26 cellular contexts compared by ENCODE assay signal in genomic region chr14:69536976-69537375, GRCh38. TPM values are rescaled to one million over a fixed set of nuclear protein-coding genes. Genes with fewer than 3 reads are reported as not detected.
DNase-seq lines count a peak whose midpoint lies in the region; ATAC-seq and TF ChIP-seq lines count a peak whose summit lies in the region.
"Had no signal": no experiment of that assay in that cellular context is flagged by ENCODE, and none has a peak within 500 bp of the region (broad histone marks: within the 10 kb centered on the region; RNA-seq: fewer than 3 reads in every experiment).

No MANE protein-coding gene starts in this region.

- ATAC-seq in esophagus mucosa, result peak; percentile 57
- ATAC-seq: Panc1 had no signal

- no peak overlapping the region for H3K27ac Mint-ChIP-seq in activated CD4-positive, alpha-beta T cell treated with anti-CD3 and anti-CD28 coated beads, Interleukin-2, amount 10 ng/mL, durations not matched to agents 24 days and 14 days
- H3K27ac Mint-ChIP-seq: CD4-positive, alpha-beta T cell; HFFc6; IgD-negative memory B cell had no signal

- H3K27me3 Mint-ChIP-seq in activated CD4-positive, alpha-beta T cell treated with anti-CD3 and anti-CD28 coated beads, Interleukin-2, amount 10 ng/mL, durations not matched to agents 24 days and 14 days, result peaks cover 38% of the 10 kb centered on the region

- DNase-seq in DMS153 (lab: John Stamatoyannopoulos, UW) (peak; percentile 37), DMS153 treated with DMSO at 0.1 percent for 48 hours (lab: John Stamatoyannopoulos, UW; ENCODE audit: unreplicated experiment) (no peak), lower leg skin (ENCODE audit: low spot score in 2 of 2) (no peak), NCI-H526 treated with DMSO at 0.1 percent for 48 hours (lab: John Stamatoyannopoulos, UW) (no peak), NOMO-1 (lab: John Stamatoyannopoulos, UW; ENCODE audit: unreplicated experiment in 2 of 2) (no peak)
- peak; percentile 12 for DNase-seq in activated CD4-positive, alpha-beta T cell treated with anti-CD3 and anti-CD28 coated beads, Interleukin-2, amount 10 ng/mL, durations not matched to agents 24 days and 14 days
- DNase-seq in activated CD4-positive, alpha-beta T cell treated with anti-CD3 and anti-CD28 coated beads for 1 hour, result no peak
- DNase-seq: ACHN; BE2C; CD4-positive, alpha-beta T cell; DMS79 treated with DMSO at 0.1 percent for 48 hours; GF-D8; GOT3; HFFc6; MM.1S; NCI-H2081; NCI-H2171; NCI-H524; NCI-H774; SHP77 had no signal

- H3K36me3 Mint-ChIP-seq in activated CD4-positive, alpha-beta T cell treated with anti-CD3 and anti-CD28 coated beads, Interleukin-2, amount 10 ng/mL, durations not matched to agents 24 days and 14 days (ENCODE audit: low read depth), result no peaks in the 10 kb centered on the region

- no peak overlapping the region for H3K4me3 ChIP-seq in lower leg skin (ENCODE audit: low read depth, poor library complexity, severe bottlenecking)
- H3K4me3 ChIP-seq: HAP-1 had no signal

- intact Hi-C loops in activated CD4-positive, alpha-beta T cell treated with anti-CD3 and anti-CD28 coated beads, Interleukin-2, amount 10 ng/mL, durations not matched to agents 24 days and 14 days (cut with micrococcal nuclease), result loop anchor here (1.0 kb wide), 1 partner anchor 41 kb away; no protein-coding TSS in a partner anchor
- intact Hi-C loops in lower leg skin (cut with DNase I; ENCODE audit: low total_unique reads), result loop anchor here (5.0 kb wide), 1 partner anchor 40 kb away; no protein-coding TSS in a partner anchor

- TF ChIP-seq CTCF in lower leg skin (IDR thresholded peaks at IDR 0.05), result no peak

- no peaks in the 10 kb centered on the region for H3K9me3 Mint-ChIP-seq in activated CD4-positive, alpha-beta T cell treated with anti-CD3 and anti-CD28 coated beads, Interleukin-2, amount 10 ng/mL, durations not matched to agents 24 days and 14 days
- H3K9me3 Mint-ChIP-seq: CD4-positive, alpha-beta T cell; HFFc6 had no signal

- no peak overlapping the region for H3K4me3 Mint-ChIP-seq in activated CD4-positive, alpha-beta T cell treated with anti-CD3 and anti-CD28 coated beads, Interleukin-2, amount 10 ng/mL, durations not matched to agents 24 days and 14 days
- H3K4me3 Mint-ChIP-seq: CD4-positive, alpha-beta T cell; HFFc6; IgD-negative memory B cell had no signal

- peaks cover under 1% of the 10 kb centered on the region for H3K4me1 Mint-ChIP-seq in activated CD4-positive, alpha-beta T cell treated with anti-CD3 and anti-CD28 coated beads, Interleukin-2, amount 10 ng/mL, durations not matched to agents 24 days and 14 days

- TF ChIP-seq POLR2A in lower leg skin (IDR thresholded peaks at IDR 0.05), result no peak

RNA-seq across cellular contexts. Expression of gene CCDC177, which starts 37.7 kb away (rescaled TPM):
- 0.05 TPM in 1 of 2 replicates, not detected in the other for total RNA-seq in activated CD4-positive, alpha-beta T cell treated with anti-CD3 and anti-CD28 coated beads, Interleukin-2, amount 10 ng/mL, durations not matched to agents 24 days and 14 days
- total RNA-seq in esophagus mucosa, result not detected
- under 1 TPM in 2 of 4 donors, not detected in 2; 0.12 to 0.19 TPM for total RNA-seq in lower leg skin
- total RNA-seq: CD4-positive, alpha-beta T cell; HFFc6; OCI-LY7 had no signal

RNA-seq across cellular contexts. Expression of gene PLEKHD1, which starts 52.4 kb away (rescaled TPM):
- total RNA-seq in activated CD4-positive, alpha-beta T cell treated with anti-CD3 and anti-CD28 coated beads, Interleukin-2, amount 10 ng/mL, durations not matched to agents 24 days and 14 days, result 0.12 TPM in 1 of 2 replicates, not detected in the other
- total RNA-seq in esophagus mucosa (not detected), lower leg skin (1 to 10 TPM in 3 of 4 donors, under 1 TPM in 1; 0.13 to 2.4 (median 1.8) TPM)
- total RNA-seq: SK-MEL-5 had no signal

Comparison
In these comparisons a context has a peak if more than half of its experiments do, and no peak if none do; other contexts are left out.
1. DNase-seq: peak in DMS153 (single experiment) and activated CD4-positive, alpha-beta T cell treated with anti-CD3 and anti-CD28 coated beads, Interleukin-2, amount 10 ng/mL, durations not matched to agents 24 days and 14 days (single experiment); none in DMS153 treated with DMSO at 0.1 percent for 48 hours (single experiment), activated CD4-positive, alpha-beta T cell treated with anti-CD3 and anti-CD28 coated beads for 1 hour (single experiment), lower leg skin (0 of 2), NCI-H526 treated with DMSO at 0.1 percent for 48 hours (single experiment) and NOMO-1 (0 of 2).